Comparison of ENCODE assay signal across 26 cellular contexts in genomic region chr2:101135412-101136296, GRCh38. TPM values are rescaled to one million over a fixed set of nuclear protein-coding genes. Genes with fewer than 3 reads are reported as not detected.
DNase-seq lines count a peak whose midpoint lies in the region; ATAC-seq, FAIRE-seq and TF ChIP-seq lines count a peak whose summit lies in the region.
"Had no signal": no experiment of that assay in that cellular context is flagged by ENCODE, and none has a peak within 500 bp of the region (broad histone marks: within the 10 kb centered on the region; RNA-seq: fewer than 3 reads in every experiment).

No MANE protein-coding gene starts in this region.

- H3K27me3 ChIP-seq in A673 (replicated peaks; ENCODE audit: insufficient read depth, low read depth, low read length, poor library complexity), result no peaks in the 10 kb centered on the region
- no peaks in the 10 kb centered on the region for H3K27me3 ChIP-seq in H9 (ENCODE audit: insufficient read depth, low read length)
- H3K27me3 ChIP-seq in ascending aorta, result no peaks in the 10 kb centered on the region
- H3K27me3 ChIP-seq: gastroesophageal sphincter had no signal

- no peak overlapping the region for H3K4me3 ChIP-seq in A673 (ENCODE audit: low read depth, low read length, poor library complexity, severe bottlenecking)
- H3K4me3 ChIP-seq in ascending aorta, result no peak overlapping the region
- H3K4me3 ChIP-seq: gastroesophageal sphincter, mucosa of descending colon had no signal

- no peak overlapping the region for H3K9ac ChIP-seq in H9 (ENCODE audit: extremely low read depth, insufficient read length, low read length)
- H3K9ac ChIP-seq: SK-N-SH had no signal

- no peaks in the 10 kb centered on the region for H4K20me1 ChIP-seq in H9 (ENCODE audit: control insufficient read depth, insufficient read depth, insufficient read length)

- H4K91ac ChIP-seq in H9 (ENCODE audit: insufficient read length, low read depth, low read length), result no peak overlapping the region

- no peak overlapping the region for H3K18ac ChIP-seq in H9 (ENCODE audit: insufficient read length, low read depth, low read length)

- no peaks in the 10 kb centered on the region for H3K27me3 Mint-ChIP-seq in H9 (ENCODE audit: low read depth)

- peak overlapping the region in 2 of 3 experiments; percentile 16 to 59; a peak in 3 of 7 replicates for H3K27ac Mint-ChIP-seq in H9
- H3K27ac Mint-ChIP-seq: activated naive CD4-positive, alpha-beta T cell treated with anti-CD3 and anti-CD28 coated beads, Interleukin-2, amount 50 U/mL, for 24 hours; CD8-positive, alpha-beta T cell; stimulated activated naive CD8-positive, alpha-beta T cell treated with anti-CD3 and anti-CD28 coated beads, Interleukin-15, Interleukin-2, amounts not matched to agents 100 ng/mL and 50 ng/mL, for 24 hours had no signal

- POLR2A ChIA-PET in A673 (lab: Charles Lee; ENCODE audit: low non-redundant PET), result interaction anchor here (0.8 kb wide), 1 partner anchor 234 kb away, joined by 3 read pairs; no protein-coding TSS in a partner anchor

- H2AK5ac ChIP-seq in H9 (ENCODE audit: insufficient read length, low read length), result no peak overlapping the region

- ATAC-seq in GM21529 (IDR thresholded peaks at IDR 0.05; ENCODE audit: unreplicated experiment), result no peak
- ATAC-seq: CD8-positive, alpha-beta T cell; gastroesophageal sphincter; mucosa of descending colon had no signal

- no CpG with 5 or more reads among the region's 9 CpGs for WGBS in H9 (ENCODE audit: extremely low coverage, insufficient read length, low lambda C conversion rate)

- no peak overlapping the region for H2BK15ac ChIP-seq in H9 (ENCODE audit: low read depth, low read length)

- BruUV-seq in A673 (replicated peaks; lab: Mats Ljungman, UMichigan), result no TSS peak

- no peak overlapping the region for H3K27ac ChIP-seq in A673 (ENCODE audit: low read depth, low read length, poor library complexity, severe bottlenecking)
- no peak overlapping the region for H3K27ac ChIP-seq in H9 (ENCODE audit: insufficient read length, low read depth, low read length)
- peak overlapping the region; percentile 70 for H3K27ac ChIP-seq in VCaP
- no peak overlapping the region for H3K27ac ChIP-seq in ascending aorta
- H3K27ac ChIP-seq: gastroesophageal sphincter had no signal

- TF ChIP-seq CTCF in A673 (conservative IDR thresholded peaks at IDR 0.05; ENCODE audit: low read depth, low read length) (no peak), H9 (conservative IDR thresholded peaks at IDR 0.05) (no peak), VCaP (conservative IDR thresholded peaks at IDR 0.05) (no peak), ascending aorta (IDR thresholded peaks at IDR 0.05) (no peak)

- H4K5ac ChIP-seq in H9 (ENCODE audit: insufficient read length, low read depth, low read length), result no peak overlapping the region

- H3K9me3 ChIP-seq in A673 (ENCODE audit: low read depth, low read length, poor library complexity, severe bottlenecking), result no peaks in the 10 kb centered on the region
- no peaks in the 10 kb centered on the region for H3K9me3 ChIP-seq in H9 (ENCODE audit: control insufficient read depth, low read depth, low read length)
- H3K9me3 ChIP-seq in ascending aorta, result no peaks in the 10 kb centered on the region
- H3K9me3 ChIP-seq: gastroesophageal sphincter, mucosa of descending colon, SK-N-SH had no signal

- no peak overlapping the region for H4K8ac ChIP-seq in H9 (replicated peaks; ENCODE audit: insufficient read length, low read depth, low read length)

- no peak overlapping the region for H3K23ac ChIP-seq in H9 (ENCODE audit: insufficient read length, low read depth, low read length)

- no peak overlapping the region for H3K4ac ChIP-seq in H9 (ENCODE audit: low read depth, low read length)

- peaks cover 0 to 2% of the 10 kb centered on the region in 2 experiments; a peak in 2 of 5 replicates for H3K9me3 Mint-ChIP-seq in H9
- H3K9me3 Mint-ChIP-seq: activated naive CD4-positive, alpha-beta T cell treated with anti-CD3 and anti-CD28 coated beads, Interleukin-2, amount 50 U/mL, for 24 hours; CD8-positive, alpha-beta T cell; stimulated activated naive CD8-positive, alpha-beta T cell treated with anti-CD3 and anti-CD28 coated beads, Interleukin-15, Interleukin-2, amounts not matched to agents 100 ng/mL and 50 ng/mL, for 24 hours had no signal

- no peak overlapping the region for H3K4me2 ChIP-seq in H9 (ENCODE audit: insufficient read depth, insufficient read length, low read length)
- H3K4me2 ChIP-seq: SK-N-SH had no signal

- intact Hi-C loops in A673 (cut with micrococcal nuclease; ENCODE audit: unreplicated experiment), result no loop called here
- intact Hi-C loops in ascending aorta (cut with DNase I), result no loop called here

- H2BK12ac ChIP-seq in H9 (ENCODE audit: insufficient read length, low read depth, low read length), result no peak overlapping the region

- H3K36me3 Mint-ChIP-seq in H9 (ENCODE audit: insufficient read depth in 1 of 3, low read depth in 3 of 3), result peaks cover 0 to 13% (median 0%) of the 10 kb centered on the region in 3 experiments; a peak in 3 of 7 replicates
- H3K36me3 Mint-ChIP-seq: activated naive CD4-positive, alpha-beta T cell treated with anti-CD3 and anti-CD28 coated beads, Interleukin-2, amount 50 U/mL, for 24 hours; CD8-positive, alpha-beta T cell had no signal

- H3K79me1 ChIP-seq in H9 (ENCODE audit: insufficient read depth, low read depth, low read length, poor library complexity, severe bottlenecking), result no peaks in the 10 kb centered on the region

- H3K14ac ChIP-seq in H9 (ENCODE audit: insufficient read depth, low read length), result no peak overlapping the region

- CTCF ChIA-PET in A673 (lab: Charles Lee), result no interaction called here

- no peak overlapping the region for H2BK120ac ChIP-seq in H9 (ENCODE audit: low read depth, low read length, poor library complexity, severe bottlenecking)

- H3T11ph ChIP-seq in H9 (ENCODE audit: low read length), result no peak overlapping the region

- no peaks in the 10 kb centered on the region for H3K4me1 ChIP-seq in A673 (ENCODE audit: insufficient read depth, low read length, poor library complexity, severe bottlenecking)
- no peaks in the 10 kb centered on the region; the same call in 1 of the 2 replicates for H3K4me1 ChIP-seq in H9 (ENCODE audit: insufficient read depth, low read length)
- H3K4me1 ChIP-seq in ascending aorta, result peaks cover 0 to 3% of the 10 kb centered on the region in 2 donors

- no peak overlapping the region for H2BK20ac ChIP-seq in H9 (ENCODE audit: low read depth, low read length, poor library complexity, severe bottlenecking)

- no peaks in the 10 kb centered on the region for H3K23me2 ChIP-seq in H9 (ENCODE audit: insufficient read length, low read depth, low read length, poor library complexity, severe bottlenecking)

- H3K4me1 Mint-ChIP-seq in H9, result peaks cover 20 to 29% of the 10 kb centered on the region in 2 experiments

- H3K79me2 ChIP-seq in H9 (ENCODE audit: insufficient read depth, low read length), result peaks cover 17% of the 10 kb centered on the region; the same call in 1 of the 2 replicates

- DNase-seq in A673 (ENCODE audit: low spot score) (peak; percentile 31), H9 (peak; percentile 64), left kidney (ENCODE audit: low read depth, low spot score) (peak; percentile 48), frontal cortex (ENCODE audit: low spot score in 2 of 2) (no peak), NCI-H2171 treated with DMSO at 0.1 percent for 48 hours (lab: John Stamatoyannopoulos, UW) (no peak), ascending aorta (ENCODE audit: low spot score in 2 of 2) (no peak)
- DNase-seq: activated CD4-positive, CD25-positive, alpha-beta regulatory T cell treated with anti-CD3 and anti-CD28 coated beads, Interleukin-2, amount 50 U/mL, for 72 hours; activated CD8-positive, alpha-beta memory T cell treated with anti-CD3 and anti-CD28 coated beads for 24 hours; activated T-cell treated with anti-CD3 and anti-CD28 coated beads, Interleukin-2, amount 50 U/mL, for 48 hours; CD8-positive, alpha-beta T cell; cerebellar nuclear complex; DMS79; erythroblast; mucosa of descending colon; NCI-H1105; NCI-H2171; SK-N-SH; T-helper 9 cell had no signal

- H3K56ac ChIP-seq in H9 (ENCODE audit: insufficient read length, low read depth, low read length), result no peak overlapping the region

- no peak overlapping the region for H2BK5ac ChIP-seq in H9 (ENCODE audit: insufficient read length, low read length)

- no peak for FAIRE-seq in frontal cortex (lab: Jason Lieb, UNC)
- FAIRE-seq: astrocyte, GM12892, H54 had no signal

- no peak overlapping the region for H2AFZ ChIP-seq in H9 (ENCODE audit: low read length)

- H3K36me3 ChIP-seq in A673 (ENCODE audit: insufficient read depth, low read length, poor library complexity, severe bottlenecking), result no peaks in the 10 kb centered on the region
- no peaks in the 10 kb centered on the region for H3K36me3 ChIP-seq in ascending aorta
- H3K36me3 ChIP-seq: gastroesophageal sphincter had no signal

- H3K4me3 Mint-ChIP-seq in H9, result no peak overlapping the region
- H3K4me3 Mint-ChIP-seq: activated naive CD4-positive, alpha-beta T cell treated with anti-CD3 and anti-CD28 coated beads, Interleukin-2, amount 50 U/mL, for 24 hours; CD8-positive, alpha-beta T cell; stimulated activated naive CD8-positive, alpha-beta T cell treated with anti-CD3 and anti-CD28 coated beads, Interleukin-15, Interleukin-2, amounts not matched to agents 100 ng/mL and 50 ng/mL, for 24 hours had no signal

RNA-seq across cellular contexts. Expression of gene TBC1D8, which starts 15.5 kb away (rescaled TPM):
- total RNA-seq in A673 (2021) (5.1 and 8.6 TPM in 2 replicates), H9 (2021) (16.6 and 17.6 TPM in 2 replicates), frontal cortex (6.1 TPM), ascending aorta (17.8 TPM)

Comparison
In these comparisons a context has a peak if more than half of its experiments do, and no peak if none do; other contexts are left out.
1. DNase-seq: peak in A673 (single experiment), H9 (single experiment) and left kidney (single experiment); none in frontal cortex (0 of 2), NCI-H2171 treated with DMSO at 0.1 percent for 48 hours (single experiment) and ascending aorta (0 of 2).